ENCODE assay signal across 28 cellular contexts in the genomic region with DNA sequence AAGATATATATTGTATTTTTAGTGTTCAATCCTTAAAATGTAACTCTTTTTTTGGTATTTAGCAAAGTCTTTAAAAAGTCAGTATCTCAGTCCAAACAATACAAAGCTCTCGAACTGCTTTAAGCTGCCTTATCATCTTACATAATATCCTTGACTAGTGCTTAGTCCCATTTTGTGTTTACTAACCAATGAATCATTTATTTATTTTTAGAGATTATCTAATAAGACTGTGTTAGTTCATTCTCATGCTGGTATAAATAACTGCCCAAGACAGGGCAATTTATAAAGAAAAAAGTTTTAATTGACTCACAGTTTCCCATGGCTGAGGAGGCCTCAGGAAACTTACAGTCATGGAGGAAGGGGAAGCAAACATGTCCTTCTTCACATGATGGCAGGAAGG.
"Had no signal": no experiment of that assay in that cellular context is flagged by ENCODE, and none has a peak within 500 bp of the region (broad histone marks: within the 10 kb centered on the region; RNA-seq: fewer than 3 reads in every experiment).

No MANE protein-coding gene starts in this region.

- H3K36me3 ChIP-seq: breast epithelium, SJCRH30, WERI-Rb-1 had no signal

- H3K9me3 ChIP-seq: body of pancreas, breast epithelium, SJCRH30 had no signal

- H3K27ac ChIP-seq: body of pancreas, breast epithelium, SJCRH30, SK-N-MC, WERI-Rb-1 had no signal

- H3K4me1 ChIP-seq: body of pancreas, breast epithelium, SJCRH30 had no signal

- DNase-seq: activated CD4-positive, alpha-beta memory T cell treated with anti-CD3 and anti-CD28 coated beads, Interleukin-2, amount 10 ng/mL, durations not matched to agents 7 days and 5 days; activated CD4-positive, alpha-beta T cell treated with anti-CD3 and anti-CD28 coated beads for 1 hour; activated CD4-positive, alpha-beta T cell treated with anti-CD3 and anti-CD28 coated beads for 48 hours; activated CD4-positive, CD25-positive, alpha-beta regulatory T cell; activated CD8-positive, alpha-beta memory T cell treated with anti-CD3 and anti-CD28 coated beads for 24 hours; activated CD8-positive, alpha-beta memory T cell treated with anti-CD3 and anti-CD28 coated beads, Interleukin-2, amount 10 ng/mL, durations not matched to agents 7 days and 5 days; activated CD8-positive, alpha-beta memory T cell treated with anti-CD3 and anti-CD28 coated beads, Interleukin-2, amount 50 U/mL, for 48 hours; activated effector memory CD4-positive, alpha-beta T cell treated with Interleukin-2 at 50 U/mL for 16 hours; activated naive CD4-positive, alpha-beta T cell treated with anti-CD3 and anti-CD28 coated beads, Interleukin-2, amount 10 ng/mL, durations not matched to agents 7 days and 5 days; activated naive CD8-positive, alpha-beta T cell treated with anti-CD3 and anti-CD28 coated beads, Interleukin-2, amount 10 ng/mL, durations not matched to agents 7 days and 5 days; activated T-cell treated with anti-CD3 and anti-CD28 coated beads, Interleukin-2, amount 50 U/mL, for 48 hours; body of pancreas; caudate nucleus; cerebellar nuclear complex; NCI-H1048; NCI-H1105 treated with DMSO at 0.1 percent for 48 hours; NCI-H1436; NCI-H1694; NCI-H1930; NCI-H2081 treated with DMSO at 0.1 percent for 48 hours; NCI-H226; NCI-H524 treated with DMSO at 0.1 percent for 48 hours; SHP77; SJCRH30; T1000; WERI-Rb-1 had no signal

- H3K4me3 ChIP-seq: body of pancreas, breast epithelium, SJCRH30, SK-N-MC had no signal

- H3K27me3 ChIP-seq: body of pancreas, breast epithelium, SJCRH30 had no signal

- ATAC-seq: activated CD8-positive, alpha-beta memory T cell treated with anti-CD3 and anti-CD28 coated beads, Interleukin-2, amount 10 ng/mL, durations not matched to agents 7 days and 5 days; body of pancreas had no signal
